In genomic region chr2:231670892-231671616, GRCh38 we compare ENCODE assay signal across 8 cellular contexts. TPM values are rescaled to one million over a fixed set of nuclear protein-coding genes. Genes with fewer than 3 reads are reported as not detected.
A peak's percentile ranks its signal among the peaks of the same experiment; 100 is the strongest.
DNase-seq lines count a peak whose midpoint lies in the region; ATAC-seq and TF ChIP-seq lines count a peak whose summit lies in the region.

No MANE protein-coding gene starts in this region.

- no peaks in the 10 kb centered on the region for H3K36me3 Mint-ChIP-seq in immature natural killer cell

- H3K4me3 ChIP-seq in fibroblast of the aortic adventitia (ENCODE audit: low read depth, low read length) = no peak overlapping the region

- H3K9me3 Mint-ChIP-seq in immature natural killer cell = no peaks in the 10 kb centered on the region

- peak; percentile 35 for TF ChIP-seq CTCF in fibroblast of the aortic adventitia (IDR thresholded peaks at IDR 0.05; ENCODE audit: insufficient read depth, low read length)

- ATAC-seq in GM21529 (IDR thresholded peaks at IDR 0.05; ENCODE audit: unreplicated experiment) = peak; percentile 1

- H3K4me3 Mint-ChIP-seq in immature natural killer cell = no peak overlapping the region

- H3K27me3 Mint-ChIP-seq in immature natural killer cell (ENCODE audit: low read depth in 3 of 3) = peaks cover 0 to 2% (median 0%) of the 10 kb centered on the region in 3 donors

- H3K27ac Mint-ChIP-seq in immature natural killer cell = no peak overlapping the region

- peak overlapping the region; percentile 66 for H3K27ac ChIP-seq in temporal lobe (ENCODE audit: low read depth, low read length)

- H3K4me1 Mint-ChIP-seq in immature natural killer cell = peaks cover 11 to 12% of the 10 kb centered on the region in 2 donors

- DNase-seq in EH (ENCODE audit: low read depth) (peak; percentile 30), NCI-H146 treated with DMSO at 0.1 percent for 48 hours (lab: John Stamatoyannopoulos, UW; ENCODE audit: unreplicated experiment) (peak; percentile 46), fibroblast of the aortic adventitia (ENCODE audit: low read depth) (no peak), immature natural killer cell (no peak), foreskin melanocyte (no peak), DMS79 (lab: John Stamatoyannopoulos, UW) (no peak)

RNA-seq across cellular contexts. Expression of gene PTMA, which starts 37.3 kb away (rescaled TPM):
- total RNA-seq in fibroblast of the aortic adventitia (ENCODE audit: low replicate concordance) (893 and 2,614 TPM in 2 replicates), temporal lobe (458 TPM)
- 1,000 to 10,000 TPM in 2 of 3 donors, 100 to 1,000 TPM in 1; 953 to 2,361 (median 1,987) TPM for polyA plus RNA-seq in immature natural killer cell

Comparison
In these comparisons a context has a peak if more than half of its experiments do, and no peak if none do; other contexts are left out.
1. DNase-seq: peak in EH (single experiment) and NCI-H146 treated with DMSO at 0.1 percent for 48 hours (single experiment); none in fibroblast of the aortic adventitia (single experiment), immature natural killer cell (0 of 3), foreskin melanocyte (single experiment) and DMS79 (single experiment).